Comparison of ENCODE assay signal across 10 cellular contexts in the genomic region with DNA sequence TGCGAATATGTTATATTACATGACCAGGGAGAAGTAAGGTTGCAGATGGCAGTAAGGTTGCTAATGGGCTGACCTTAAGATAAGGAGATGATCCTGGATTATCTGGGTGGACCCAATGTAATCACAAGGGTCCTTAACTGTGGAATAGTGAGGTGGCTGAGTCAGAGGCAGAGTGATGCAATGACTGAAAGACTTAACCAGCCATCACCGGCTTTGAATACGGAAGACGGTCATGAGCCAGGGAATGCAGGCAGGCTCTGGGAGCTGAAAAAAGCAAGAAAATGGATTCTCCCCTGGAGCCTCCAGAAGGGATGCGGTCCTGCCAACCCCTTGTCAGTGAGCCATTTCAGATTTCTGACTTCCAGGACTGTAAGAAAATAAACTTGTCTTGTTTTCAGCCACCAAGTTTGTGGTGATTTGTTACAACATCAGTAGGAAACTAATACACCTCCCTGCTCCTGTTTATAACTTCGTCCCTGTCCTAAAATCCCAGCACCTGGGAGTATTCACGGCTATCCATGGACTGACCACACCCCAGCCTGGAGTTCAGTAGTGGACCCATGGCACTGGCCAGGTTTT. TPM values are rescaled to one million over a fixed set of nuclear protein-coding genes. Genes with fewer than 3 reads are reported as not detected.
A peak's percentile ranks its signal among the peaks of the same experiment; 100 is the strongest.
DNase-seq lines count a peak whose midpoint lies in the region; ATAC-seq, FAIRE-seq and TF ChIP-seq lines count a peak whose summit lies in the region.
"Had no signal": no experiment of that assay in that cellular context is flagged by ENCODE, and none has a peak within 500 bp of the region (broad histone marks: within the 10 kb centered on the region; RNA-seq: fewer than 3 reads in every experiment).

No MANE protein-coding gene starts in this region.

- peaks cover 6% of the 10 kb centered on the region for H3K4me1 ChIP-seq in mesendoderm (ENCODE audit: control insufficient read depth, low read depth, low read length)

- H3K9me3 Mint-ChIP-seq in brain, result peaks cover 0 to 3% (median 0%) of the 10 kb centered on the region in 5 experiments
- H3K9me3 Mint-ChIP-seq: mesothelial cell of epicardium had no signal

- peak overlapping the region; percentile 55 to 93 (median 80) for H3K27ac Mint-ChIP-seq in brain
- H3K27ac Mint-ChIP-seq: mesothelial cell of epicardium had no signal

- DNase-seq in D721Med (ENCODE audit: insufficient read length, low spot score) (peak; percentile 73), LHCN-M2 (ENCODE audit: low read depth) (peak; percentile 76), mesendoderm (peak; percentile 95), NCI-H1694 (lab: John Stamatoyannopoulos, UW) (no peak), C1 segment of cervical spinal cord (lab: John Stamatoyannopoulos, UW) (no peak), NCI-H2196 treated with DMSO at 0.1 percent for 48 hours (lab: John Stamatoyannopoulos, UW; ENCODE audit: unreplicated experiment) (no peak)
- DNase-seq: activated T-cell treated with anti-CD3 and anti-CD28 coated beads for 4 hours had no signal

- H3K4me3 Mint-ChIP-seq in brain, result peak overlapping the region in 1 of 5 experiments; percentile 72
- H3K4me3 Mint-ChIP-seq: mesothelial cell of epicardium had no signal

- H3K4me2 ChIP-seq in mesendoderm (ENCODE audit: low read length), result no peak overlapping the region

- no peak overlapping the region for H2BK120ac ChIP-seq in mesendoderm (ENCODE audit: low read depth, low read length)

- no peak overlapping the region for H3K4me3 ChIP-seq in mesendoderm (ENCODE audit: low read length)

- H3K4ac ChIP-seq in mesendoderm (ENCODE audit: low read depth, low read length), result no peak overlapping the region

- H3K9ac ChIP-seq in mesendoderm (ENCODE audit: low read length), result no peak overlapping the region

- H3K36me3 Mint-ChIP-seq in brain, result peaks cover 5% of the 10 kb centered on the region

- peak overlapping the region; percentile 15 for H3K56ac ChIP-seq in mesendoderm (ENCODE audit: low read length)

- H4K8ac ChIP-seq in mesendoderm (ENCODE audit: low read depth, low read length), result no peak overlapping the region

- peak overlapping the region; percentile 22 for H3K27ac ChIP-seq in mesendoderm (ENCODE audit: low read depth, low read length)

- H3K36me3 ChIP-seq in mesendoderm (ENCODE audit: control insufficient read depth, insufficient read depth, low read length), result peaks cover 6% of the 10 kb centered on the region

- no peak for ATAC-seq in GM21423 (IDR thresholded peaks at IDR 0.05; ENCODE audit: unreplicated experiment)

- H3K4me1 Mint-ChIP-seq in brain, result peaks cover 40% of the 10 kb centered on the region

- H3K79me2 ChIP-seq in mesendoderm (ENCODE audit: control insufficient read depth, insufficient read depth, low read length), result peaks cover 7% of the 10 kb centered on the region

- H3K27me3 ChIP-seq in mesendoderm (ENCODE audit: insufficient read depth, low read length, poor library complexity), result no peaks in the 10 kb centered on the region

- H4K5ac ChIP-seq in mesendoderm (ENCODE audit: low read length), result no peak overlapping the region

- no peak overlapping the region for H2AK5ac ChIP-seq in mesendoderm (ENCODE audit: low read length)

- H2BK5ac ChIP-seq in mesendoderm (ENCODE audit: low read length), result no peak overlapping the region

- peak; percentile 92 for FAIRE-seq in D721Med (lab: Jason Lieb, UNC)

- WGBS in mesendoderm (ENCODE audit: extremely low coverage, insufficient coverage, low lambda C conversion rate), result no CpG with 5 or more reads among the region's 7 CpGs

- no peak overlapping the region for H2BK15ac ChIP-seq in mesendoderm (replicated peaks; ENCODE audit: low read depth)

- H3K79me1 ChIP-seq in mesendoderm (ENCODE audit: low read length), result peaks cover 10% of the 10 kb centered on the region

- TF ChIP-seq CTCF in D721Med (IDR thresholded peaks at IDR 0.05; ENCODE audit: insufficient read depth, missing control alignments) (no peak), brain (conservative IDR thresholded peaks at IDR 0.05) (no peak)

- no peak overlapping the region for H3K18ac ChIP-seq in mesendoderm (ENCODE audit: low read length)

- peaks cover 4% of the 10 kb centered on the region for H3K27me3 Mint-ChIP-seq in brain

- H3K23ac ChIP-seq in mesendoderm (ENCODE audit: low read length), result no peak overlapping the region

RNA-seq across cellular contexts. Expression of a gene that starts 4.6 kb away (rescaled TPM):
- 0.06 TPM in 1 of 2 replicates, not detected in the other for total RNA-seq in LHCN-M2 (2014; rRNA removed)
- polyA plus RNA-seq in LHCN-M2 (2012), result not detected
- 0.53 TPM for polyA plus RNA-seq in brain (ENCODE audit: insufficient read depth, low read depth, low replicate concordance)
- 0.24 TPM for polyA plus RNA-seq in mesendoderm (2013, experiment 1 of 2)
- 0.21 TPM for polyA plus RNA-seq in mesendoderm (2013, experiment 2 of 2)
- total RNA-seq: mesothelial cell of epicardium had no signal

RNA-seq across cellular contexts. Expression of a gene that starts 23.6 kb away (rescaled TPM):
- 89.3 and 91.4 TPM in 2 replicates for total RNA-seq in LHCN-M2 (2014; rRNA removed)
- 106 TPM for polyA plus RNA-seq in LHCN-M2 (2012)
- polyA plus RNA-seq in brain (ENCODE audit: insufficient read depth, low read depth, low replicate concordance), result 213 TPM
- polyA plus RNA-seq in mesendoderm (2013, experiment 1 of 2), result 39.1 TPM
- polyA plus RNA-seq in mesendoderm (2013, experiment 2 of 2), result 40.9 TPM

RNA-seq across cellular contexts. Expression of a gene that starts 35.3 kb away (rescaled TPM):
- total RNA-seq in LHCN-M2 (2014; rRNA removed), result 15.9 and 22.5 TPM in 2 replicates
- 7.9 TPM for polyA plus RNA-seq in LHCN-M2 (2012)
- polyA plus RNA-seq in brain (ENCODE audit: insufficient read depth, low read depth, low replicate concordance), result 25.6 TPM
- 5.0 TPM for polyA plus RNA-seq in mesendoderm (2013, experiment 1 of 2)
- polyA plus RNA-seq in mesendoderm (2013, experiment 2 of 2), result 4.6 TPM

RNA-seq across cellular contexts. Expression of a gene that starts 37.4 kb away (rescaled TPM):
- 0.46 TPM in 1 of 2 replicates, not detected in the other for total RNA-seq in LHCN-M2 (2014; rRNA removed)
- 1.6 TPM for polyA plus RNA-seq in LHCN-M2 (2012)
- 104 TPM for polyA plus RNA-seq in brain (ENCODE audit: insufficient read depth, low read depth, low replicate concordance)
- polyA plus RNA-seq in mesendoderm (2013, experiment 1 of 2), result 0.44 TPM
- 0.53 TPM for polyA plus RNA-seq in mesendoderm (2013, experiment 2 of 2)

RNA-seq across cellular contexts. Expression of a gene that starts 46.5 kb away (rescaled TPM):
- 139 and 159 TPM in 2 replicates for total RNA-seq in LHCN-M2 (2014; rRNA removed)
- 145 TPM for polyA plus RNA-seq in LHCN-M2 (2012)
- 195 TPM for polyA plus RNA-seq in brain (ENCODE audit: insufficient read depth, low read depth, low replicate concordance)
- 47.3 TPM for polyA plus RNA-seq in mesendoderm (2013, experiment 1 of 2)
- 49.0 TPM for polyA plus RNA-seq in mesendoderm (2013, experiment 2 of 2)

Comparison
In these comparisons a context has a peak if more than half of its experiments do, and no peak if none do; other contexts are left out.
1. DNase-seq: peak in D721Med (single experiment), LHCN-M2 (single experiment) and mesendoderm (single experiment); none in NCI-H1694 (single experiment), C1 segment of cervical spinal cord (0 of 14) and NCI-H2196 treated with DMSO at 0.1 percent for 48 hours (single experiment).